Comparison of ENCODE assay signal across 1 cellular context in the genomic region with DNA sequence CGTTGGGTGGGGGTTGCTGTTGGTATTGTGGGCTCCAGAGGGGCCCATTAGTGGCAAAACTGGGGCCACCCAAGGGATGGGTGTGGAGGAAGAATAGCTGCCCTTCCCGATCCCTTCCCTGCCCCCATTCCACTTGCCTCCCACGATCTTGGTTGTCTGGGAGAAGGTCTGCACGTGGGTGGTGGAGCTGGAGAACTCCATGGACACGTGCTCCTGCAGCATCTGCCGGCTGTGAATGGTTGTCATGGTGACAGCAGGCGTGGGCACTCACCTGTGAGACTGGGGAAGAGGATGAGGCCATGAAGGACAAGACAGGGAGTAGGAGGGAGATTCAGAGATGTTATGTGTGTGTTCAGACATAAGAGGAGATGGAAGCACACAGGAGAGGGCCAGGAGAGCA.
TF ChIP-seq lines count a peak whose summit lies in the region.

No MANE protein-coding gene starts in this region.

TF ChIP-seq in neural cell, 6 proteins besides CTCF, POLR2A, EP300 and RAD21 (continued from another document):
- TF ChIP-seq, protein P1, sequence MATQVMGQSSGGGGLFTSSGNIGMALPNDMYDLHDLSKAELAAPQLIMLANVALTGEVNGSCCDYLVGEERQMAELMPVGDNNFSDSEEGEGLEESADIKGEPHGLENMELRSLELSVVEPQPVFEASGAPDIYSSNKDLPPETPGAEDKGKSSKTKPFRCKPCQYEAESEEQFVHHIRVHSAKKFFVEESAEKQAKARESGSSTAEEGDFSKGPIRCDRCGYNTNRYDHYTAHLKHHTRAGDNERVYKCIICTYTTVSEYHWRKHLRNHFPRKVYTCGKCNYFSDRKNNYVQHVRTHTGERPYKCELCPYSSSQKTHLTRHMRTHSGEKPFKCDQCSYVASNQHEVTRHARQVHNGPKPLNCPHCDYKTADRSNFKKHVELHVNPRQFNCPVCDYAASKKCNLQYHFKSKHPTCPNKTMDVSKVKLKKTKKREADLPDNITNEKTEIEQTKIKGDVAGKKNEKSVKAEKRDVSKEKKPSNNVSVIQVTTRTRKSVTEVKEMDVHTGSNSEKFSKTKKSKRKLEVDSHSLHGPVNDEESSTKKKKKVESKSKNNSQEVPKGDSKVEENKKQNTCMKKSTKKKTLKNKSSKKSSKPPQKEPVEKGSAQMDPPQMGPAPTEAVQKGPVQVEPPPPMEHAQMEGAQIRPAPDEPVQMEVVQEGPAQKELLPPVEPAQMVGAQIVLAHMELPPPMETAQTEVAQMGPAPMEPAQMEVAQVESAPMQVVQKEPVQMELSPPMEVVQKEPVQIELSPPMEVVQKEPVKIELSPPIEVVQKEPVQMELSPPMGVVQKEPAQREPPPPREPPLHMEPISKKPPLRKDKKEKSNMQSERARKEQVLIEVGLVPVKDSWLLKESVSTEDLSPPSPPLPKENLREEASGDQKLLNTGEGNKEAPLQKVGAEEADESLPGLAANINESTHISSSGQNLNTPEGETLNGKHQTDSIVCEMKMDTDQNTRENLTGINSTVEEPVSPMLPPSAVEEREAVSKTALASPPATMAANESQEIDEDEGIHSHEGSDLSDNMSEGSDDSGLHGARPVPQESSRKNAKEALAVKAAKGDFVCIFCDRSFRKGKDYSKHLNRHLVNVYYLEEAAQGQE (IDR thresholded peaks at IDR 0.05; ENCODE audit: borderline replicate concordance): no peak
